ENCODE assay signal across 10 cellular contexts in genomic region chr19:13033244-13033643, GRCh38. TPM values are rescaled to one million over a fixed set of nuclear protein-coding genes. Genes with fewer than 3 reads are reported as not detected.
A peak's percentile ranks its signal among the peaks of the same experiment; 100 is the strongest.
DNase-seq lines count a peak whose midpoint lies in the region; ATAC-seq and TF ChIP-seq lines count a peak whose summit lies in the region.
"Had no signal": no experiment of that assay in that cellular context is flagged by ENCODE, and none has a peak within 500 bp of the region (broad histone marks: within the 10 kb centered on the region; RNA-seq: fewer than 3 reads in every experiment).

No MANE protein-coding gene starts in this region.

- H3K27me3 Mint-ChIP-seq in chondrocyte (ENCODE audit: low read depth) = no peaks in the 10 kb centered on the region

- H3K9me2 ChIP-seq in Karpas-422 (replicated peaks; ENCODE audit: insufficient read depth, low read length) = no peaks in the 10 kb centered on the region

- no peak overlapping the region for H3K4me3 ChIP-seq in Karpas-422 (ENCODE audit: low read length)
- peak overlapping the region in 1 of 2 donors; percentile 51 for H3K4me3 ChIP-seq in mucosa of rectum (ENCODE audit: low read length in 2 of 2)

- no peaks in the 10 kb centered on the region for H4K20me1 ChIP-seq in Karpas-422 (ENCODE audit: insufficient read depth, low read depth, low read length)

- H3K4me1 ChIP-seq in Karpas-422 (ENCODE audit: low read length) = peaks cover 6% of the 10 kb centered on the region
- peaks cover 53 to 82% of the 10 kb centered on the region in 2 donors for H3K4me1 ChIP-seq in mucosa of rectum (ENCODE audit: control insufficient read depth in 2 of 2, insufficient read depth in 2 of 2, low read length in 2 of 2)

- H3K9ac ChIP-seq in Karpas-422 (ENCODE audit: low read length) (no peak overlapping the region), mucosa of rectum (ENCODE audit: low read depth in 1 of 2, low read length in 2 of 2) (peak overlapping the region; percentile 52 to 67)

- DNase-seq in ACHN = peak; percentile 49
- DNase-seq in Karpas-422 = peak; percentile 67
- DNase-seq in chondrocyte (ENCODE audit: low spot score) = no peak
- no peak for DNase-seq in activated CD8-positive, alpha-beta memory T cell treated with anti-CD3 and anti-CD28 coated beads, Interleukin-2, amount 50 U/mL, for 48 hours
- DNase-seq in posterior cingulate gyrus = no peak
- DNase-seq in NK-92 treated with Interleukin-12 subunit alpha and Interleukin-12 subunit beta, amount 100 ng/mL, for 24 hours (lab: John Stamatoyannopoulos, UW) = no peak
- DNase-seq: activated CD4-positive, CD25-positive, alpha-beta regulatory T cell treated with anti-CD3 and anti-CD28 coated beads, Interleukin-2, amount 50 U/mL, for 72 hours; NCI-H345 had no signal

- H3K27me3 ChIP-seq in Karpas-422 (ENCODE audit: low read length) (no peaks in the 10 kb centered on the region), mucosa of rectum (ENCODE audit: control insufficient read depth in 2 of 2, insufficient read depth in 2 of 2, low read length in 2 of 2) (no peaks in the 10 kb centered on the region)

- intact Hi-C loops in posterior cingulate gyrus (cut with DNase I) = loop anchor here (5.0 kb wide), 2 partner anchors 51 to 59 kb away; no protein-coding TSS in a partner anchor

- in situ Hi-C loops in ACHN (cut with HindIII; ENCODE audit: low pct_ligation_motif_present, low pct_unique_long_range_greater_than_20kb, low sequenced_read_pairs) = no loop called here

- H3K36me3 ChIP-seq in Karpas-422 (ENCODE audit: insufficient read depth, low read length) = no peaks in the 10 kb centered on the region
- peaks cover 5 to 6% of the 10 kb centered on the region in 2 donors for H3K36me3 ChIP-seq in mucosa of rectum (ENCODE audit: control insufficient read depth in 2 of 2, insufficient read depth in 2 of 2, low read length in 2 of 2)

- no peak overlapping the region for H3K4me3 Mint-ChIP-seq in chondrocyte (ENCODE audit: unreplicated experiment)

- no peak overlapping the region for H3K27ac ChIP-seq in Karpas-422 (ENCODE audit: low read length)
- peak overlapping the region; percentile 88 to 90 for H3K27ac ChIP-seq in mucosa of rectum (ENCODE audit: low read depth in 2 of 2, low read length in 2 of 2)

- no peak overlapping the region for H3K27ac Mint-ChIP-seq in chondrocyte (ENCODE audit: unreplicated experiment)

- no peak for ATAC-seq in GM21526 (IDR thresholded peaks at IDR 0.05; ENCODE audit: low FRiP score, unreplicated experiment)

- H3K79me2 ChIP-seq in Karpas-422 (ENCODE audit: low read length) = no peaks in the 10 kb centered on the region

- no peak overlapping the region for H2AFZ ChIP-seq in Karpas-422 (ENCODE audit: low read length)

- H3K36me3 Mint-ChIP-seq in chondrocyte (ENCODE audit: low read depth) = peaks cover 15% of the 10 kb centered on the region

- peaks cover 60% of the 10 kb centered on the region for H3K4me1 Mint-ChIP-seq in chondrocyte (ENCODE audit: low read depth)

- H3K9me3 ChIP-seq in Karpas-422 (ENCODE audit: low read length) = no peaks in the 10 kb centered on the region
- no peaks in the 10 kb centered on the region for H3K9me3 ChIP-seq in mucosa of rectum (ENCODE audit: control insufficient read depth in 2 of 2, low read length in 2 of 2)

- no peaks in the 10 kb centered on the region for H3K9me3 Mint-ChIP-seq in chondrocyte (ENCODE audit: low read depth)

- peak; percentile 41 for TF ChIP-seq CTCF in chondrocyte (IDR thresholded peaks at IDR 0.05)

- H3K4me2 ChIP-seq in Karpas-422 (ENCODE audit: low read depth, low read length, poor library complexity, severe bottlenecking) = no peak overlapping the region

RNA-seq across cellular contexts. Expression of gene NFIX, which starts 38.0 kb away (rescaled TPM):
- total RNA-seq in Karpas-422 (2014; rRNA removed; shearing (Covaris generic); ENCODE audit: low replicate concordance) = 0.04 and 0.18 TPM in 2 replicates
- 95.4 to 117 TPM (median 98.9 TPM) in 3 replicates for total RNA-seq in chondrocyte

Comparison
In these comparisons a context has a peak if more than half of its experiments do, and no peak if none do; other contexts are left out.
1. DNase-seq: peak in ACHN (single experiment) and Karpas-422 (single experiment); none in chondrocyte (single experiment), activated CD8-positive, alpha-beta memory T cell treated with anti-CD3 and anti-CD28 coated beads, Interleukin-2, amount 50 U/mL, for 48 hours (single experiment), posterior cingulate gyrus (0 of 10) and NK-92 treated with Interleukin-12 subunit alpha and Interleukin-12 subunit beta, amount 100 ng/mL, for 24 hours (single experiment).
2. RNA of gene NFIX, which starts 38.0 kb away (total RNA-seq): 95.4 to 117 TPM in chondrocyte; 0.04 to 0.18 TPM in Karpas-422; every median in the first group is over 10 times any median in the second.